ENCODE assay signal across 8 cellular contexts in genomic region chr18:12839526-12840196, GRCh38. TPM values are rescaled to one million over a fixed set of nuclear protein-coding genes. Genes with fewer than 3 reads are reported as not detected.
A peak's percentile ranks its signal among the peaks of the same experiment; 100 is the strongest.
DNase-seq lines count a peak whose midpoint lies in the region; ATAC-seq and TF ChIP-seq lines count a peak whose summit lies in the region.

No MANE protein-coding gene starts in this region.

- POLR2A ChIA-PET in activated CD4-positive, alpha-beta T cell treated with anti-CD3 and anti-CD28 coated beads, Interleukin-2, amount 10 ng/mL, durations not matched to agents 7 days and 5 days (lab: Charles Lee) = interaction anchor here (0.7 to 0.9 kb wide), 2 partner anchors 19 to 65 kb away, joined by 3 to 4 read pairs; no protein-coding TSS in a partner anchor

- no peak for DNase-seq in CD14-positive monocyte (ENCODE audit: low spot score)
- DNase-seq in activated CD4-positive, alpha-beta T cell treated with anti-CD3 and anti-CD28 coated beads, Interleukin-2, amount 10 ng/mL, durations not matched to agents 7 days and 5 days = peak; percentile 71
- no peak for DNase-seq in right cardiac atrium
- no peak for DNase-seq in upper lobe of left lung
- DNase-seq in NCI-H146 (lab: John Stamatoyannopoulos, UW) = no peak
- no peak for DNase-seq in GDM1 (lab: John Stamatoyannopoulos, UW)

- TF ChIP-seq EP300 in upper lobe of left lung (IDR thresholded peaks at IDR 0.05) = no peak

- CTCF ChIA-PET in activated CD4-positive, alpha-beta T cell treated with anti-CD3 and anti-CD28 coated beads, Interleukin-2, amount 10 ng/mL, durations not matched to agents 7 days and 5 days (lab: Charles Lee) = interaction anchor here (1.0 kb wide), 1 partner anchor 44 kb away, joined by 3 read pairs; the partner anchor contains the start of gene PTPN2

- no peak overlapping the region for H3K4me3 ChIP-seq in right cardiac atrium (ENCODE audit: low read length)
- no peak overlapping the region for H3K4me3 ChIP-seq in upper lobe of left lung

- WGBS in right cardiac atrium = 88% methylated on average over 1 of the region's 1 CpG
- WGBS in upper lobe of left lung, 2 donors = 80 to 87% methylated on average over 1 of the region's 1 CpG

- ATAC-seq in GM19438 (IDR thresholded peaks at IDR 0.05; ENCODE audit: low read depth, unreplicated experiment) (peak; percentile 69), HG03442 (IDR thresholded peaks at IDR 0.05; ENCODE audit: unreplicated experiment) (peak; percentile 75), right cardiac atrium (peak; percentile 53 to 61), upper lobe of left lung (ENCODE audit: low FRiP score in 2 of 2) (peak in 1 of 2 donors; percentile 75)

- no peaks in the 10 kb centered on the region for H3K9me3 Mint-ChIP-seq in CD14-positive monocyte
- no peaks in the 10 kb centered on the region for H3K9me3 Mint-ChIP-seq in activated CD4-positive, alpha-beta T cell treated with anti-CD3 and anti-CD28 coated beads, Interleukin-2, amount 10 ng/mL, durations not matched to agents 7 days and 5 days

- H3K4me1 Mint-ChIP-seq in CD14-positive monocyte = peaks cover 55% of the 10 kb centered on the region
- peaks cover 70% of the 10 kb centered on the region for H3K4me1 Mint-ChIP-seq in activated CD4-positive, alpha-beta T cell treated with anti-CD3 and anti-CD28 coated beads, Interleukin-2, amount 10 ng/mL, durations not matched to agents 7 days and 5 days

- no peak overlapping the region for H3K27ac ChIP-seq in right cardiac atrium (ENCODE audit: low read length)
- H3K27ac ChIP-seq in upper lobe of left lung = peak overlapping the region; percentile 85 to 88 (median 86)

- H3K27me3 ChIP-seq in right cardiac atrium (ENCODE audit: control insufficient read depth, insufficient read depth) = no peaks in the 10 kb centered on the region
- no peaks in the 10 kb centered on the region for H3K27me3 ChIP-seq in upper lobe of left lung

- H3K4me3 Mint-ChIP-seq in CD14-positive monocyte = peak overlapping the region; percentile 51 to 87
- peak overlapping the region; percentile 72 for H3K4me3 Mint-ChIP-seq in activated CD4-positive, alpha-beta T cell treated with anti-CD3 and anti-CD28 coated beads, Interleukin-2, amount 10 ng/mL, durations not matched to agents 7 days and 5 days

- TF ChIP-seq CTCF in CD14-positive monocyte (IDR thresholded peaks at IDR 0.05) (no peak), upper lobe of left lung (IDR thresholded peaks at IDR 0.05) (peak in 1 of 6 experiments; percentile 17)

- H3K9me3 ChIP-seq in right cardiac atrium (ENCODE audit: control insufficient read depth, low read length) (no peaks in the 10 kb centered on the region), upper lobe of left lung (no peaks in the 10 kb centered on the region)

- peaks cover 22 to 35% of the 10 kb centered on the region in 2 donors for H3K36me3 Mint-ChIP-seq in CD14-positive monocyte
- H3K36me3 Mint-ChIP-seq in activated CD4-positive, alpha-beta T cell treated with anti-CD3 and anti-CD28 coated beads, Interleukin-2, amount 10 ng/mL, durations not matched to agents 7 days and 5 days (ENCODE audit: low read depth) = peaks cover 42% of the 10 kb centered on the region

- peaks cover 0 to 11% (median 0%) of the 10 kb centered on the region in 4 donors for H3K36me3 ChIP-seq in upper lobe of left lung

- peak overlapping the region; percentile 92 to 98 (median 97) for H3K27ac Mint-ChIP-seq in CD14-positive monocyte
- peak overlapping the region; percentile 96 for H3K27ac Mint-ChIP-seq in activated CD4-positive, alpha-beta T cell treated with anti-CD3 and anti-CD28 coated beads, Interleukin-2, amount 10 ng/mL, durations not matched to agents 7 days and 5 days

- H3K27me3 Mint-ChIP-seq in CD14-positive monocyte (ENCODE audit: low read depth in 3 of 3) = peaks cover 0 to 1% (median 0%) of the 10 kb centered on the region in 3 donors
- no peaks in the 10 kb centered on the region for H3K27me3 Mint-ChIP-seq in activated CD4-positive, alpha-beta T cell treated with anti-CD3 and anti-CD28 coated beads, Interleukin-2, amount 10 ng/mL, durations not matched to agents 7 days and 5 days

- no peak for TF ChIP-seq POLR2A in upper lobe of left lung (IDR thresholded peaks at IDR 0.05)

- intact Hi-C loops in CD14-positive monocyte (cut with micrococcal nuclease) (loop anchor here (2.0 to 10.0 kb wide), 3 partner anchors 43 to 105 kb away; partner anchors contain the start of genes PTPN2 (in 1 of the 2) and SEH1L (in 1 of the 2)), right cardiac atrium (cut with DNase I) (no loop called here)

- H3K4me1 ChIP-seq in right cardiac atrium (ENCODE audit: control insufficient read depth, insufficient read depth, low read length) (no peaks in the 10 kb centered on the region), upper lobe of left lung (peaks cover 34 to 51% (median 40%) of the 10 kb centered on the region in 4 donors)

RNA-seq across cellular contexts. Expression of gene PTPN2, which starts 44.4 kb away (rescaled TPM):
- polyA plus RNA-seq in CD14-positive monocyte (100 to 1,000 TPM in 1 of 2 donors, 10 to 100 TPM in 1; 78.4 to 108 TPM), right cardiac atrium (12.3 TPM)
- total RNA-seq in activated CD4-positive, alpha-beta T cell treated with anti-CD3 and anti-CD28 coated beads, Interleukin-2, amount 10 ng/mL, durations not matched to agents 7 days and 5 days = 10 to 100 TPM; 61.0 to 69.7 TPM
- total RNA-seq in right cardiac atrium (10 to 100 TPM; 15.3 to 16.5 (median 15.5) TPM), upper lobe of left lung (100 to 1,000 TPM in 1 of 6 donors, 10 to 100 TPM in 5; 31.9 to 119 (median 54.0) TPM)

Comparison
In these comparisons a context has a peak if more than half of its experiments do, and no peak if none do; other contexts are left out.
1. intact Hi-C loops: an anchor here in CD14-positive monocyte (2.0 to 10.0 kb wide); none called in right cardiac atrium.